ENCODE assay signal across 15 cellular contexts in genomic region chr5:101658433-101658832, GRCh38.
DNase-seq lines count a peak whose midpoint lies in the region; ATAC-seq and TF ChIP-seq lines count a peak whose summit lies in the region.
"Had no signal": no experiment of that assay in that cellular context is flagged by ENCODE, and none has a peak within 500 bp of the region (broad histone marks: within the 10 kb centered on the region; RNA-seq: fewer than 3 reads in every experiment).

No MANE protein-coding gene starts in this region.

- H3K27ac ChIP-seq in H9 (ENCODE audit: insufficient read length, low read depth, low read length) (no peak overlapping the region), right cardiac atrium (ENCODE audit: low read length) (no peak overlapping the region)

- H3K79me1 ChIP-seq in H9 (ENCODE audit: insufficient read depth, low read depth, low read length, poor library complexity, severe bottlenecking), result no peaks in the 10 kb centered on the region

- CTCF ChIA-PET in WTC11 (lab: Charles Lee), result interaction anchor here (1.8 kb wide), 1 partner anchor 20 kb away, joined by 8 read pairs; no protein-coding TSS in a partner anchor

- H3K18ac ChIP-seq in H9 (ENCODE audit: insufficient read length, low read depth, low read length), result no peak overlapping the region

- peaks cover 3 to 6% of the 10 kb centered on the region in 2 experiments; a peak in 3 of 4 replicates for H3K4me1 Mint-ChIP-seq in H9
- H3K4me1 Mint-ChIP-seq in WTC11, result peaks cover 10% of the 10 kb centered on the region
- H3K4me1 Mint-ChIP-seq: B cell had no signal

- H3K36me3 Mint-ChIP-seq in H9 (ENCODE audit: insufficient read depth in 1 of 3, low read depth in 3 of 3) (no peaks in the 10 kb centered on the region), WTC11 (no peaks in the 10 kb centered on the region)

- no peak overlapping the region for H2AFZ ChIP-seq in H9 (ENCODE audit: low read length)

- no peak overlapping the region for H3K4me2 ChIP-seq in H9 (ENCODE audit: insufficient read depth, insufficient read length, low read length)

- no peak overlapping the region for H2BK5ac ChIP-seq in H9 (ENCODE audit: insufficient read length, low read length)

- no peak overlapping the region for H3K4ac ChIP-seq in H9 (ENCODE audit: low read depth, low read length)

- no peaks in the 10 kb centered on the region for H3K79me2 ChIP-seq in H9 (ENCODE audit: insufficient read depth, low read length)

- DNase-seq in H9, result no peak
- no peak for DNase-seq in WTC11 (ENCODE audit: low spot score)
- peak; percentile 9 for DNase-seq in iPS-NIHi7 (ENCODE audit: extremely low spot score)
- no peak for DNase-seq in right cardiac atrium
- DNase-seq in activated naive CD4-positive, alpha-beta T cell treated with anti-CD3 and anti-CD28 coated beads, Interleukin-2, amount 50 U/mL, for 16 hours, result no peak
- no peak for DNase-seq in DMS153 treated with DMSO at 0.1 percent for 48 hours (lab: John Stamatoyannopoulos, UW; ENCODE audit: unreplicated experiment)
- no peak for DNase-seq in kidney tubule cell (ENCODE audit: low spot score)
- DNase-seq: C1 segment of cervical spinal cord; CD4-positive, alpha-beta T cell; DMS153; DND-41; GDM1; H7 had no signal

- H3K9ac ChIP-seq in H9 (ENCODE audit: extremely low read depth, insufficient read length, low read length), result no peak overlapping the region

- H2BK120ac ChIP-seq in H9 (ENCODE audit: low read depth, low read length, poor library complexity, severe bottlenecking), result no peak overlapping the region

- H3K9me3 ChIP-seq in H9 (ENCODE audit: control insufficient read depth, low read depth, low read length), result no peaks in the 10 kb centered on the region
- H3K9me3 ChIP-seq in right cardiac atrium (ENCODE audit: control insufficient read depth, low read length), result no peaks in the 10 kb centered on the region

- intact Hi-C loops in right cardiac atrium (cut with DNase I), result no loop called here

- H3K4me1 ChIP-seq in H9 (ENCODE audit: insufficient read depth, low read length) (no peaks in the 10 kb centered on the region), right cardiac atrium (ENCODE audit: control insufficient read depth, insufficient read depth, low read length) (no peaks in the 10 kb centered on the region)

- ATAC-seq in WTC11 (peak; percentile 69), right cardiac atrium (no peak)
- ATAC-seq: HepG2 had no signal

- peak overlapping the region; percentile 46 to 83 (median 51); a peak in 3 of 7 replicates for H3K27ac Mint-ChIP-seq in H9
- peak overlapping the region; percentile 76; the same call in 1 of the 2 replicates for H3K27ac Mint-ChIP-seq in WTC11
- H3K27ac Mint-ChIP-seq: B cell; CD4-positive, alpha-beta T cell had no signal

- H4K91ac ChIP-seq in H9 (ENCODE audit: insufficient read length, low read depth, low read length), result no peak overlapping the region

- no peaks in the 10 kb centered on the region for H3K27me3 ChIP-seq in H9 (ENCODE audit: insufficient read depth, low read length)
- no peaks in the 10 kb centered on the region for H3K27me3 ChIP-seq in right cardiac atrium (ENCODE audit: control insufficient read depth, insufficient read depth)

- H3K27me3 Mint-ChIP-seq in H9 (ENCODE audit: low read depth), result no peaks in the 10 kb centered on the region
- H3K27me3 Mint-ChIP-seq in WTC11 (ENCODE audit: low read depth), result no peaks in the 10 kb centered on the region
- H3K27me3 Mint-ChIP-seq: B cell; CD4-positive, alpha-beta T cell had no signal

- no CpG with 5 or more reads among the region's 7 CpGs for WGBS in H9 (ENCODE audit: extremely low coverage, insufficient read length, low lambda C conversion rate)
- WGBS in right cardiac atrium, result 48% methylated on average over 7 of the region's 7 CpGs

- no peaks in the 10 kb centered on the region for H3K23me2 ChIP-seq in H9 (ENCODE audit: insufficient read length, low read depth, low read length, poor library complexity, severe bottlenecking)

- H2AK5ac ChIP-seq in H9 (ENCODE audit: insufficient read length, low read length), result no peak overlapping the region

- H4K20me1 ChIP-seq in H9 (ENCODE audit: control insufficient read depth, insufficient read depth, insufficient read length), result no peaks in the 10 kb centered on the region

- TF ChIP-seq CTCF in H9 (conservative IDR thresholded peaks at IDR 0.05) (no peak), WTC11 (IDR thresholded peaks at IDR 0.05) (no peak)

- no peak overlapping the region for H2BK15ac ChIP-seq in H9 (ENCODE audit: low read depth, low read length)

- H3K4me3 Mint-ChIP-seq in H9 (no peak overlapping the region), WTC11 (no peak overlapping the region)
- H3K4me3 Mint-ChIP-seq: B cell; CD4-positive, alpha-beta T cell had no signal

- H4K8ac ChIP-seq in H9 (replicated peaks; ENCODE audit: insufficient read length, low read depth, low read length), result no peak overlapping the region

- no peak overlapping the region for H3K56ac ChIP-seq in H9 (ENCODE audit: insufficient read length, low read depth, low read length)

- H2BK12ac ChIP-seq in H9 (ENCODE audit: insufficient read length, low read depth, low read length), result no peak overlapping the region

- no peaks in the 10 kb centered on the region for H3K9me3 Mint-ChIP-seq in H9
- H3K9me3 Mint-ChIP-seq in WTC11, result no peaks in the 10 kb centered on the region
- H3K9me3 Mint-ChIP-seq: CD4-positive, alpha-beta T cell had no signal

- no peak overlapping the region for H3K4me3 ChIP-seq in right cardiac atrium (ENCODE audit: low read length)

- no peak overlapping the region for H4K5ac ChIP-seq in H9 (ENCODE audit: insufficient read length, low read depth, low read length)

- no peak overlapping the region for H2BK20ac ChIP-seq in H9 (ENCODE audit: low read depth, low read length, poor library complexity, severe bottlenecking)

- POLR2A ChIA-PET in WTC11 (lab: Charles Lee), result interaction anchor here (0.7 kb wide), 1 partner anchor 216 kb away, joined by 6 read pairs; no protein-coding TSS in a partner anchor

- H3K23ac ChIP-seq in H9 (ENCODE audit: insufficient read length, low read depth, low read length), result no peak overlapping the region

- no peak overlapping the region for H3K14ac ChIP-seq in H9 (ENCODE audit: insufficient read depth, low read length)

- H3T11ph ChIP-seq in H9 (ENCODE audit: low read length), result no peak overlapping the region

TF ChIP-seq in WTC11, 78 proteins besides CTCF, POLR2A, EP300 and RAD21:
- TF ChIP-seq NR1H2 (CRISPR knock-in tag; IDR thresholded peaks at IDR 0.05), result no peak
TF ChIP-seq in WTC11: peak in this region for 0.
